ENCODE assay signal across 9 cellular contexts in the genomic region with DNA sequence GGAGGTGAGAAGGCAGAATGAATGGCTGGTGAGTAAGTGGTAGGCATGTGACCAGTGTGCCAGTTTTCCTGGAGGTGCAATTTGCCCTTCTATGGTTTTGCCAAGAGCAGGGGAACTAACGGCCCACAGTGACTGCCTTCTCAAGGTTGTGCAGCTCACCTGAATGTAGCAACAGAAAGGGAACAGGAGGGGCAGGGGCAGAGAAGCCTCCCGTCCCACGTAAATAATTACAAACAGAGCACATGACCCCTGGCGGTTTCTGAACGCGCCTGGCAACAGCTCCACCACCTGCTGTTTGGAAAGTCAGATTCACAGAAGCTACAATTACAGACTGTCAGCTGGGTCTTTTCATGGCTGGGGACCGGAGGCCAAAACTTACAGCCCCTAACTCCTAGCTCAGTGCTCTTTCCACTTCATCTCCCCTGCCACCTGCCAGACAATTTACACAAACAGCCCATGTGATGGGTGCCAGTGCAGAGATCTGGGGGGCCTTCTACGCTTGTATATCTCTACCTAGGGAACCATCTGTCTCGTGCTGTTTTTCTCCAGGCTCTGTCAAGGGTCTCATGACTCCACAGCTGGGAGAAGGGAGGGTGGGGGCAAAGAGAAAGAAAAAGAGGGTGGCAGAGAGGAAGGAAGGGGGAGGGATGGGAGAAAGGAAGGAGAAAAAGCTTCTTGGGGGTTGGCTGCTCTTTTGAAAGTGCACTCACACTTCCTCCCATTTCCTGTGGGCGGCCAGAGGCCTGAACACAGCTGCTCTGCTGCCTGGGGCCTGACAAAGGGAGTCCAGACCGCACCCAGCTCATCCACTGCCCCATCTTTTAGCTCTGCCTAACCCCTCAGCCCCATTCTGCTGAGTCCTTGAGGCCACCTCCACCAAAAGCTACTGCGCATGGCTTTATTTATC.
A peak's percentile ranks its signal among the peaks of the same experiment; 100 is the strongest.
DNase-seq lines count a peak whose midpoint lies in the region; ATAC-seq and TF ChIP-seq lines count a peak whose summit lies in the region.
"Had no signal": no experiment of that assay in that cellular context is flagged by ENCODE, and none has a peak within 500 bp of the region (broad histone marks: within the 10 kb centered on the region; RNA-seq: fewer than 3 reads in every experiment).

No MANE protein-coding gene starts in this region.

- ATAC-seq in HG02943 (IDR thresholded peaks at IDR 0.05; ENCODE audit: low read depth, unreplicated experiment) (peak; percentile 60), memory B cell (ENCODE audit: low read depth) (peak; percentile 83)
- ATAC-seq in activated CD4-positive, alpha-beta T cell treated with anti-CD3 and anti-CD28 coated beads for 36 hours: peak; percentile 37

- H3K4me3 Mint-ChIP-seq in activated CD4-positive, alpha-beta T cell treated with anti-CD3 and anti-CD28 coated beads for 36 hours: peak overlapping the region; percentile 10
- peak overlapping the region; percentile 75 for H3K4me3 Mint-ChIP-seq in memory B cell

- H3K9me3 Mint-ChIP-seq in activated CD4-positive, alpha-beta T cell treated with anti-CD3 and anti-CD28 coated beads for 36 hours (ENCODE audit: low read depth): no peaks in the 10 kb centered on the region
- no peaks in the 10 kb centered on the region for H3K9me3 Mint-ChIP-seq in memory B cell

- POLR2A ChIA-PET in activated CD4-positive, alpha-beta T cell treated with anti-CD3 and anti-CD28 coated beads for 36 hours (lab: Charles Lee): interaction anchor here (0.9 to 2.4 kb wide), 2 partner anchors 69 to 148 kb away, joined by 3 to 8 read pairs; a partner anchor contains a TSS

- intact Hi-C loops in activated CD4-positive, alpha-beta T cell treated with anti-CD3 and anti-CD28 coated beads for 36 hours (cut with DNase I, micrococcal nuclease): loop anchor here (1.0 to 10.0 kb wide), 3 partner anchors 149 to 711 kb away; a partner anchor contains a TSS
- intact Hi-C loops in dorsolateral prefrontal cortex (cut with DNase I): loop anchor here (1.0 to 10.0 kb wide), 4 partner anchors 41 to 148 kb away; a partner anchor contains a TSS

- peaks cover 76% of the 10 kb centered on the region for H3K36me3 Mint-ChIP-seq in activated CD4-positive, alpha-beta T cell treated with anti-CD3 and anti-CD28 coated beads for 36 hours (ENCODE audit: low read depth)
- peaks cover 17% of the 10 kb centered on the region for H3K36me3 Mint-ChIP-seq in memory B cell

- peak in 40 of 56 donors; percentile 7 to 64 (median 37) for TF ChIP-seq CTCF in dorsolateral prefrontal cortex (IDR thresholded peaks at IDR 0.05 in 54 of 56, conservative IDR thresholded peaks at IDR 0.05 in 2 of 56; ENCODE audit: low read depth in 1 of 56, partially characterized antibody in 56 of 56)

- CTCF ChIA-PET in activated CD4-positive, alpha-beta T cell treated with anti-CD3 and anti-CD28 coated beads for 36 hours (lab: Charles Lee): interaction anchor here (0.6 to 3.2 kb wide), 15 partner anchors 9 to 363 kb away, joined by 3 to 26 read pairs (median 4); a partner anchor contains a TSS

- H3K4me3 ChIP-seq in dorsolateral prefrontal cortex: peak overlapping the region in 10 of 59 donors; percentile 6 to 32 (median 13)

- no peaks in the 10 kb centered on the region for H3K27me3 Mint-ChIP-seq in activated CD4-positive, alpha-beta T cell treated with anti-CD3 and anti-CD28 coated beads for 36 hours
- no peaks in the 10 kb centered on the region for H3K27me3 Mint-ChIP-seq in memory B cell

- H3K27ac ChIP-seq in dorsolateral prefrontal cortex: peak overlapping the region; percentile 76 to 99 (median 95)
- H3K27ac ChIP-seq: 22Rv1 had no signal

- H3K4me1 Mint-ChIP-seq in activated CD4-positive, alpha-beta T cell treated with anti-CD3 and anti-CD28 coated beads for 36 hours: peaks cover 70% of the 10 kb centered on the region
- peaks cover 55% of the 10 kb centered on the region for H3K4me1 Mint-ChIP-seq in memory B cell

- DNase-seq in NK-92 treated with Interleukin-12 subunit alpha and Interleukin-12 subunit beta, amount 100 ng/mL, for 24 hours (lab: John Stamatoyannopoulos, UW): peak; percentile 76
- DNase-seq in NK-92 (lab: John Stamatoyannopoulos, UW; ENCODE audit: unreplicated experiment) (no peak), NCI-H2107 (lab: John Stamatoyannopoulos, UW) (peak; percentile 74), dorsolateral prefrontal cortex (peak in 9 of 10 donors; percentile 51 to 80 (median 65)), memory B cell (ENCODE audit: low spot score in 2 of 2) (peak; percentile 59 to 76)
- DNase-seq in activated CD4-positive, alpha-beta T cell treated with anti-CD3 and anti-CD28 coated beads for 36 hours: peak; percentile 77
- DNase-seq in stimulated activated CD8-positive, alpha-beta memory T cell treated with anti-CD3 and anti-CD28 coated beads, Interleukin-4, amount 100 ng/mL, for 1 hour (ENCODE audit: low read depth in 2 of 2, low spot score in 1 of 2): peak; percentile 22 to 43

- H3K27ac Mint-ChIP-seq in activated CD4-positive, alpha-beta T cell treated with anti-CD3 and anti-CD28 coated beads for 36 hours: peak overlapping the region; percentile 97
- H3K27ac Mint-ChIP-seq in memory B cell: peak overlapping the region; percentile 99

- H3K27me3 ChIP-seq in dorsolateral prefrontal cortex: no peaks in the 10 kb centered on the region
